Comparison of ENCODE assay signal across 21 cellular contexts in the genomic region with DNA sequence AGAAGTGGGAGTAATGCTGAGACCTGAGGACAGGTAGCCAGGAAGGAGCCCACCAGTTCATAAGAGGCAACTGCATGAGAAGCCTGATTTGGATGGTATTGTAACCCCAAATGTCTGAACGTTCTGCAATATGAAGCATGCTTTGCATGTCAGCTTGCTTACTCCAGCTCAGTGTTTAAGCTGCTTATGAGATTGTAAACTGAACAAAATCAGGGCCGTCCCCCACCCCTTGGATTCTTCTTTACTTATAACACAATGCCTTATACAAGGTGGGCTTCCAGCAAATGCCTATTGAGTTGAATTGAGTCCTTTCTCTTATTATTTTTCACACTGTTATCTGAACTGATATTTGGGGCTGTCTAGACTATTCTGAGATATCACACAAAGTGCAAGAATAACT.
DNase-seq lines count a peak whose midpoint lies in the region; ATAC-seq and TF ChIP-seq lines count a peak whose summit lies in the region.
"Had no signal": no experiment of that assay in that cellular context is flagged by ENCODE, and none has a peak within 500 bp of the region (broad histone marks: within the 10 kb centered on the region; RNA-seq: fewer than 3 reads in every experiment).

No MANE protein-coding gene starts in this region.

- H3K27me3 ChIP-seq in PC-9 (ENCODE audit: insufficient read depth, low read depth) (no peaks in the 10 kb centered on the region), foreskin keratinocyte (no peaks in the 10 kb centered on the region)
- H3K27me3 ChIP-seq: BLaER1 had no signal

- H3K36me3 Mint-ChIP-seq in progenitor cell of endocrine pancreas (ENCODE audit: insufficient read depth) (peaks cover 4% of the 10 kb centered on the region), glutamatergic neuron (ENCODE audit: unreplicated experiment) (no peaks in the 10 kb centered on the region)
- H3K36me3 Mint-ChIP-seq: CD4-positive, CD25-positive, alpha-beta regulatory T cell; CD8-positive, alpha-beta T cell had no signal

- H3K79me2 ChIP-seq in PC-9 (ENCODE audit: low read depth) = no peaks in the 10 kb centered on the region

- no peaks in the 10 kb centered on the region for H4K20me1 ChIP-seq in PC-9 (ENCODE audit: insufficient read depth)
- H4K20me1 ChIP-seq: BLaER1 had no signal

- intact Hi-C loops in PC-9 (cut with micrococcal nuclease; ENCODE audit: unreplicated experiment) = loop anchor here (10.0 kb wide), 1 partner anchor 1587 kb away; no protein-coding TSS in a partner anchor

- H3K27me3 Mint-ChIP-seq in progenitor cell of endocrine pancreas (no peaks in the 10 kb centered on the region), glutamatergic neuron (ENCODE audit: unreplicated experiment) (no peaks in the 10 kb centered on the region)
- H3K27me3 Mint-ChIP-seq: CD4-positive, CD25-positive, alpha-beta regulatory T cell had no signal

- TF ChIP-seq CTCF in PC-9 (conservative IDR thresholded peaks at IDR 0.05) = no peak
- TF ChIP-seq CTCF in progenitor cell of endocrine pancreas (IDR thresholded peaks at IDR 0.05; ENCODE audit: unreplicated experiment) = no peak
- TF ChIP-seq CTCF in glutamatergic neuron (IDR thresholded peaks at IDR 0.05; ENCODE audit: partially characterized antibody, unreplicated experiment) = no peak
- TF ChIP-seq CTCF in foreskin keratinocyte (conservative IDR thresholded peaks at IDR 0.05) = no peak

- H3K9me3 ChIP-seq in PC-9 (ENCODE audit: insufficient read depth, low read depth) = no peaks in the 10 kb centered on the region
- H3K9me3 ChIP-seq: A549, Caco-2, HAP-1 had no signal

- H3K27ac ChIP-seq in PC-9 = no peak overlapping the region
- H3K27ac ChIP-seq in foreskin keratinocyte = no peak overlapping the region
- H3K27ac ChIP-seq: A549, BLaER1, C4-2B had no signal

- CTCF ChIA-PET in PC-9 (lab: Charles Lee) = no interaction called here

- H3K9me2 ChIP-seq in PC-9 (ENCODE audit: insufficient read depth) = no peaks in the 10 kb centered on the region

- peak overlapping the region; percentile 54; the same call in 1 of the 2 replicates for H3K4me2 ChIP-seq in PC-9
- H3K4me2 ChIP-seq: A549, BLaER1 had no signal

- no peaks in the 10 kb centered on the region for H3K36me3 ChIP-seq in PC-9 (ENCODE audit: low read depth)
- H3K36me3 ChIP-seq: BLaER1, HAP-1 had no signal

- H3K9me3 Mint-ChIP-seq in progenitor cell of endocrine pancreas (ENCODE audit: low read depth) = peaks cover 31% of the 10 kb centered on the region
- no peaks in the 10 kb centered on the region for H3K9me3 Mint-ChIP-seq in glutamatergic neuron (ENCODE audit: unreplicated experiment)

- no peak overlapping the region for H3K4me3 ChIP-seq in PC-9
- H3K4me3 ChIP-seq: A549, BLaER1, GM12878, HAP-1 had no signal

- in situ Hi-C loops in ACHN (cut with HindIII; ENCODE audit: low pct_ligation_motif_present, low pct_unique_long_range_greater_than_20kb, low sequenced_read_pairs) = no loop called here

- BruUV-seq in PC-9 (replicated peaks; lab: Mats Ljungman, UMichigan) = no TSS peak

- POLR2A ChIA-PET in PC-9 (lab: Charles Lee; ENCODE audit: unreplicated experiment) = no interaction called here

- peaks cover 11% of the 10 kb centered on the region for H3F3A ChIP-seq in PC-9 (ENCODE audit: insufficient read depth, low read depth)

- H2AFZ ChIP-seq in PC-9 = no peak overlapping the region

- peak overlapping the region; percentile 47 for H3K27ac Mint-ChIP-seq in progenitor cell of endocrine pancreas
- H3K27ac Mint-ChIP-seq in glutamatergic neuron (ENCODE audit: unreplicated experiment) = no peak overlapping the region
- H3K27ac Mint-ChIP-seq: CD4-positive, CD25-positive, alpha-beta regulatory T cell; CD8-positive, alpha-beta T cell had no signal

- no peak overlapping the region for H3K4me3 Mint-ChIP-seq in progenitor cell of endocrine pancreas (ENCODE audit: low read depth)
- H3K4me3 Mint-ChIP-seq in glutamatergic neuron (ENCODE audit: unreplicated experiment) = no peak overlapping the region
- H3K4me3 Mint-ChIP-seq: CD4-positive, CD25-positive, alpha-beta regulatory T cell; CD8-positive, alpha-beta T cell had no signal

- DNase-seq in D341Med (ENCODE audit: low spot score) (peak; percentile 50), NCI-H82 (lab: John Stamatoyannopoulos, UW) (peak; percentile 91), PC-9 (no peak), progenitor cell of endocrine pancreas (ENCODE audit: low spot score, unreplicated experiment) (no peak), ACHN (no peak), glutamatergic neuron (no peak), foreskin keratinocyte (no peak)
- DNase-seq: 8988T; Caco-2; CD4-positive, CD25-positive, alpha-beta regulatory T cell; CD8-positive, alpha-beta T cell; DMS 273 treated with DMSO at 0.1 percent for 48 hours; DMS79; EL; GDM1; GOT3 had no signal

- peaks cover 28% of the 10 kb centered on the region for H3K4me1 Mint-ChIP-seq in progenitor cell of endocrine pancreas (ENCODE audit: low read depth)
- no peaks in the 10 kb centered on the region for H3K4me1 Mint-ChIP-seq in glutamatergic neuron (ENCODE audit: low read depth, unreplicated experiment)
- H3K4me1 Mint-ChIP-seq: CD4-positive, CD25-positive, alpha-beta regulatory T cell had no signal

- H3K4me1 ChIP-seq in PC-9 (replicated peaks; ENCODE audit: insufficient read depth) = peaks cover 34% of the 10 kb centered on the region
- peaks cover 19% of the 10 kb centered on the region for H3K4me1 ChIP-seq in foreskin keratinocyte
- H3K4me1 ChIP-seq: A549, BLaER1, Caco-2, HAP-1 had no signal

- no peak for ATAC-seq in foreskin keratinocyte
- ATAC-seq: A549; CD8-positive, alpha-beta T cell; GM12878 had no signal

Comparison
In these comparisons a context has a peak if more than half of its experiments do, and no peak if none do; other contexts are left out.
1. DNase-seq: peak in D341Med (single experiment) and NCI-H82 (single experiment); none in PC-9 (0 of 2), progenitor cell of endocrine pancreas (single experiment), ACHN (single experiment), glutamatergic neuron (single experiment) and foreskin keratinocyte (0 of 2).